16 cellular contexts compared by ENCODE assay signal in the genomic region with DNA sequence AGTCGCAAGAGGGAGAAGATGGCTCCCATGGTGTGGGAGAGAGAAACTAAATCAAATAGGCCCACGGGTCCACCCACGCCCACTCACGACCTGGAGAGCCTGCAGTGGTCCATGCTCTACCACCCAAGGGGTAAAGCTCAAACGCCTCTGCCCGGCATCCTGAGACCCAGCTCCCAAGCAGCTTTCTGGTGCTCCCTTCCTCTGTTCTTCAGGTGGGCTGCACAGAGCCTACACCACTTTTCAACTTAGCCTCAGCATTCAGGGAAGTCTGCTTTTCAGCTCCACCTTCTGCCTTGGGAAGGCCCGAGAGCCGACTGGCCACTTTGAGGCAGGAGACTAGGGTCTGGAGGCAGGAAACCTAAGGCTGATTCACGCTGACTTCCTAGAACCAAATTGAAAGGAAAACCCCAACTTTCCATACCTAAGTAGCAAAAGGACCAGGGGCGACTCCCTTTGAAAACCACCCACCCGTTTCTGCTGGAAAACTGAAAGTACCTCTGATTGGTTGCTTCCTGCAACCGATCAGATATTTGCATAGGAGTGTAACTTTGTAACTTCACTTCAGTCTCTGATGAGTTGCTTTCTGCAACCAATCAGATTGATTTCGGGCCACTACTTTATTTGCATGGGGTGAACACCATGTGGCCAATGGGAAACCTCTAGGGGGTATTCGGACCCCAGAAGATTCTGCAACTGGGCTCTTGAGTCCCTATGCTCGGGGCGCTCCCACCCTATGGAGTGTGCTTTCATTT. TPM values are rescaled to one million over a fixed set of nuclear protein-coding genes. Genes with fewer than 3 reads are reported as not detected.
DNase-seq lines count a peak whose midpoint lies in the region; ATAC-seq, FAIRE-seq and TF ChIP-seq lines count a peak whose summit lies in the region.
"Had no signal": no experiment of that assay in that cellular context is flagged by ENCODE, and none has a peak within 500 bp of the region (broad histone marks: within the 10 kb centered on the region; RNA-seq: fewer than 3 reads in every experiment).

No MANE protein-coding gene starts in this region.

- H3K27me3 ChIP-seq in HepG2 (ENCODE audit: control insufficient read depth in 1 of 2, insufficient read depth in 2 of 2, low read length in 2 of 2) (no peaks in the 10 kb centered on the region; a peak in 1 of 5 replicates), right lobe of liver (no peaks in the 10 kb centered on the region)
- H3K27me3 ChIP-seq: spleen had no signal

- H3K4me1 ChIP-seq in HepG2 (ENCODE audit: insufficient read depth, low read length), result peaks cover 18% of the 10 kb centered on the region
- no peaks in the 10 kb centered on the region for H3K4me1 ChIP-seq in right lobe of liver

- H3K79me2 ChIP-seq in HepG2 (ENCODE audit: insufficient read depth, low read length), result no peaks in the 10 kb centered on the region

- H3K36me3 ChIP-seq in HepG2 (replicated peaks in 1 of 2; ENCODE audit: control insufficient read depth in 1 of 2, insufficient read depth in 2 of 2, low read length in 2 of 2) (no peaks in the 10 kb centered on the region), right lobe of liver (no peaks in the 10 kb centered on the region)
- H3K36me3 ChIP-seq: spleen had no signal

- FAIRE-seq in HepG2 (lab: Jason Lieb, UNC), result peak; percentile 64

- BruUV-seq in HepG2 (replicated peaks; lab: Mats Ljungman, UMichigan), result no TSS peak

- CTCF ChIA-PET in HepG2 (lab: Yijun Ruan, JAX; ENCODE audit: low intra/inter-chr PET ratio, low total read pairs), result no interaction called here

- TF ChIP-seq CTCF in HepG2 (CRISPR knock-in tag; IDR thresholded peaks at IDR 0.05) (no peak), right lobe of liver (IDR thresholded peaks at IDR 0.05) (no peak)

- peak; percentile 81 for ATAC-seq in HepG2
- no peak for ATAC-seq in right lobe of liver
- no peak for ATAC-seq in activated naive CD8-positive, alpha-beta T cell treated with anti-CD3 and anti-CD28 coated beads, Interleukin-2, amount 10 ng/mL, durations not matched to agents 7 days and 5 days (ENCODE audit: low read depth)
- ATAC-seq in GM21423 (IDR thresholded peaks at IDR 0.05; ENCODE audit: unreplicated experiment), result no peak
- no peak for ATAC-seq in GM21381 (IDR thresholded peaks at IDR 0.05; ENCODE audit: unreplicated experiment)

- peak overlapping the region; percentile 25 for H3K27ac Mint-ChIP-seq in activated naive CD8-positive, alpha-beta T cell treated with anti-CD3 and anti-CD28 coated beads, Interleukin-2, amount 10 ng/mL, durations not matched to agents 7 days and 5 days
- H3K27ac Mint-ChIP-seq: nephron had no signal

- H3K4me1 Mint-ChIP-seq in activated naive CD8-positive, alpha-beta T cell treated with anti-CD3 and anti-CD28 coated beads, Interleukin-2, amount 10 ng/mL, durations not matched to agents 7 days and 5 days, result peaks cover 19% of the 10 kb centered on the region
- H3K4me1 Mint-ChIP-seq: nephron had no signal

- intact Hi-C loops in HepG2 (cut with micrococcal nuclease; ENCODE audit: unreplicated experiment) (no loop called here), right lobe of liver (cut with DNase I) (no loop called here)

- in situ Hi-C loops in HepG2 (cut with HindIII; ENCODE audit: extremely low pct_ligation_motif_present, low pct_unique_long_range_greater_than_20kb), result no loop called here

- peaks cover 2% of the 10 kb centered on the region for H3K9me3 Mint-ChIP-seq in activated naive CD8-positive, alpha-beta T cell treated with anti-CD3 and anti-CD28 coated beads, Interleukin-2, amount 10 ng/mL, durations not matched to agents 7 days and 5 days
- H3K9me3 Mint-ChIP-seq: nephron had no signal

- H3K36me3 Mint-ChIP-seq in activated naive CD8-positive, alpha-beta T cell treated with anti-CD3 and anti-CD28 coated beads, Interleukin-2, amount 10 ng/mL, durations not matched to agents 7 days and 5 days, result no peaks in the 10 kb centered on the region

- no peak for TF ChIP-seq EP300 in HepG2 (IDR thresholded peaks at IDR 0.05; ENCODE audit: low read depth in 2 of 2, low read length in 2 of 2)
- no peak for TF ChIP-seq EP300 in HepG2 (CRISPR knock-in tag; IDR thresholded peaks at IDR 0.05; ENCODE audit: borderline replicate concordance)

- peak overlapping the region; percentile 71 to 77 (median 72) for H3K4me3 ChIP-seq in HepG2 (replicated peaks in 1 of 3; ENCODE audit: insufficient read depth in 1 of 3, low read depth in 2 of 3, low read length in 3 of 3)
- H3K4me3 ChIP-seq in right lobe of liver, result no peak overlapping the region
- H3K4me3 ChIP-seq: SK-N-MC had no signal

- H3K4me3 Mint-ChIP-seq in activated naive CD8-positive, alpha-beta T cell treated with anti-CD3 and anti-CD28 coated beads, Interleukin-2, amount 10 ng/mL, durations not matched to agents 7 days and 5 days, result no peak overlapping the region
- H3K4me3 Mint-ChIP-seq: nephron had no signal

- TF ChIP-seq POLR2A in HepG2 (IDR thresholded peaks at IDR 0.05; ENCODE audit: insufficient read depth in 1 of 2, low read depth in 2 of 2, low read length in 2 of 2), result no peak
- no peak for TF ChIP-seq POLR2A in right lobe of liver (IDR thresholded peaks at IDR 0.05)

- DNase-seq in HepG2 (ENCODE audit: low spot score) (peak; percentile 59), right lobe of liver (no peak), M059J (ENCODE audit: low read depth) (peak; percentile 45), NCI-H510A (lab: John Stamatoyannopoulos, UW) (no peak), epidermal melanocyte (ENCODE audit: insufficient read length, low spot score) (no peak)
- DNase-seq in activated naive CD8-positive, alpha-beta T cell treated with anti-CD3 and anti-CD28 coated beads, Interleukin-2, amount 10 ng/mL, durations not matched to agents 7 days and 5 days, result no peak
- DNase-seq: cortex of kidney, GDM1, kidney glomerular epithelial cell, NCI-H226, spleen had no signal

- POLR2A ChIA-PET in HepG2 (lab: Yijun Ruan, JAX), result no interaction called here
- POLR2A ChIA-PET in activated naive CD8-positive, alpha-beta T cell treated with anti-CD3 and anti-CD28 coated beads, Interleukin-2, amount 10 ng/mL, durations not matched to agents 7 days and 5 days (lab: Charles Lee), result no interaction called here

- peak overlapping the region; percentile 99 for H3K4me2 ChIP-seq in HepG2 (ENCODE audit: low read depth, low read length)

- no peaks in the 10 kb centered on the region for H3K27me3 Mint-ChIP-seq in activated naive CD8-positive, alpha-beta T cell treated with anti-CD3 and anti-CD28 coated beads, Interleukin-2, amount 10 ng/mL, durations not matched to agents 7 days and 5 days

- WGBS in HepG2 (ENCODE audit: low lambda C conversion rate), result 8% methylated on average over 16 of the region's 16 CpGs
- 49% methylated on average over 10 of the region's 16 CpGs for WGBS in right lobe of liver (ENCODE audit: insufficient coverage, low coverage, low lambda C conversion rate, missing lambda C conversion rate)

- no peaks in the 10 kb centered on the region for H3K9me3 ChIP-seq in HepG2 (ENCODE audit: low read length)
- H3K9me3 ChIP-seq in right lobe of liver, result no peaks in the 10 kb centered on the region
- H3K9me3 ChIP-seq: spleen had no signal

- no peaks in the 10 kb centered on the region for H4K20me1 ChIP-seq in HepG2 (ENCODE audit: insufficient read depth, low read length)

- H3K9ac ChIP-seq in HepG2 (ENCODE audit: insufficient read depth, low read depth, low read length), result peak overlapping the region; percentile 54

- H2AFZ ChIP-seq in HepG2 (ENCODE audit: low read length), result peak overlapping the region; percentile 95

- TF ChIP-seq RAD21 in HepG2 (CRISPR knock-in tag; IDR thresholded peaks at IDR 0.05), result no peak

- no peak overlapping the region for H3K27ac ChIP-seq in HepG2 (ENCODE audit: extremely low read length, insufficient read depth, low read length)
- no peak overlapping the region for H3K27ac ChIP-seq in right lobe of liver
- H3K27ac ChIP-seq: SK-N-MC had no signal

RNA-seq across cellular contexts. Expression of a gene that starts 26.8 kb away (rescaled TPM):
- not detected in 2 replicates for total RNA-seq in HepG2 (2016; rRNA removed; fragmentation: Illumina TruSeq; extraction: Trizol)
- total RNA-seq in HepG2 (2016; cell fraction: cytosol; rRNA removed; fragmentation: Illumina TruSeq; extraction: Trizol; ENCODE audit: low read depth), result not detected in 2 replicates
- not detected in 2 replicates for total RNA-seq in HepG2 (2016; cell fraction: insoluble cytoplasmic fraction; rRNA removed; fragmentation: Illumina TruSeq; extraction: Trizol)
- total RNA-seq in HepG2 (2016; cell fraction: membrane; rRNA removed; fragmentation: Illumina TruSeq; extraction: Trizol), result not detected in 2 replicates
- total RNA-seq in HepG2 (2016; cell fraction: nucleus; rRNA removed; fragmentation: Illumina TruSeq; extraction: Trizol), result not detected in 2 replicates
- polyA plus RNA-seq in HepG2 (2011; rRNA removed), result not detected in 2 replicates
- not detected in 2 replicates for polyA plus RNA-seq in HepG2 (2011; cell fraction: cytosol; rRNA removed)
- polyA plus RNA-seq in HepG2 (2011; cell fraction: nucleus; rRNA removed), result not detected in 2 replicates
- not detected in 2 replicates for polyA plus RNA-seq in HepG2 (2012)
- polyA plus RNA-seq in HepG2 (2016; cell fraction: cytosol; fragmentation: Illumina TruSeq; extraction: Trizol; ENCODE audit: low read depth), result not detected in 2 replicates
- not detected in 2 replicates for polyA plus RNA-seq in HepG2 (2016; cell fraction: insoluble cytoplasmic fraction; fragmentation: Illumina TruSeq; extraction: Trizol; ENCODE audit: low read depth)
- polyA plus RNA-seq in HepG2 (2016; cell fraction: membrane; fragmentation: Illumina TruSeq; extraction: Trizol; ENCODE audit: low read depth), result not detected in 2 replicates
- not detected in 2 replicates for polyA plus RNA-seq in HepG2 (2016; cell fraction: nucleus; fragmentation: Illumina TruSeq; extraction: Trizol; ENCODE audit: insufficient read depth, low read depth)
- not detected in 2 replicates for polyA minus RNA-seq in HepG2 (2011; rRNA and poly(A)+ RNA removed; ENCODE audit: low replicate concordance)
- polyA minus RNA-seq in HepG2 (2011; cell fraction: cytosol; rRNA and poly(A)+ RNA removed), result not detected in 2 replicates
- not detected in 2 replicates for polyA minus RNA-seq in HepG2 (2011; cell fraction: nucleus; rRNA and poly(A)+ RNA removed)
- not detected for total RNA-seq in right lobe of liver
- not detected in 2 replicates for total RNA-seq in M059J (2014; rRNA removed; shearing (Covaris generic))
- total RNA-seq in activated naive CD8-positive, alpha-beta T cell treated with anti-CD3 and anti-CD28 coated beads, Interleukin-2, amount 10 ng/mL, durations not matched to agents 7 days and 5 days, result not detected
- total RNA-seq: spleen, urinary bladder had no signal
- polyA plus RNA-seq: spleen, urinary bladder had no signal

RNA-seq across cellular contexts. Expression of a gene that starts 44.1 kb away (rescaled TPM):
- total RNA-seq in HepG2 (2016; rRNA removed; fragmentation: Illumina TruSeq; extraction: Trizol) (not detected in 2 replicates), right lobe of liver (under 1 TPM in 3 of 6 experiments, not detected in 3; 0.06 to 0.12 (median 0.07) TPM)
- not detected in 2 replicates for total RNA-seq in HepG2 (2016; cell fraction: cytosol; rRNA removed; fragmentation: Illumina TruSeq; extraction: Trizol; ENCODE audit: low read depth)
- total RNA-seq in HepG2 (2016; cell fraction: insoluble cytoplasmic fraction; rRNA removed; fragmentation: Illumina TruSeq; extraction: Trizol), result 0.04 TPM in 1 of 2 replicates, not detected in the other
- total RNA-seq in HepG2 (2016; cell fraction: membrane; rRNA removed; fragmentation: Illumina TruSeq; extraction: Trizol), result not detected in 2 replicates
- not detected in 2 replicates for total RNA-seq in HepG2 (2016; cell fraction: nucleus; rRNA removed; fragmentation: Illumina TruSeq; extraction: Trizol)
- polyA plus RNA-seq in HepG2 (2011; rRNA removed), result not detected in 2 replicates
- polyA plus RNA-seq in HepG2 (2011; cell fraction: cytosol; rRNA removed), result 0.04 TPM in 1 of 2 replicates, not detected in the other
- polyA plus RNA-seq in HepG2 (2011; cell fraction: nucleus; rRNA removed), result 0.05 and 0.06 TPM in 2 replicates
- polyA plus RNA-seq in HepG2 (2012), result not detected in 2 replicates
- not detected in 2 replicates for polyA plus RNA-seq in HepG2 (2016; cell fraction: cytosol; fragmentation: Illumina TruSeq; extraction: Trizol; ENCODE audit: low read depth)
- polyA plus RNA-seq in HepG2 (2016; cell fraction: insoluble cytoplasmic fraction; fragmentation: Illumina TruSeq; extraction: Trizol; ENCODE audit: low read depth), result not detected in 2 replicates
- polyA plus RNA-seq in HepG2 (2016; cell fraction: membrane; fragmentation: Illumina TruSeq; extraction: Trizol; ENCODE audit: low read depth), result not detected in 2 replicates
- 0.18 TPM in 1 of 2 replicates, not detected in the other for polyA plus RNA-seq in HepG2 (2016; cell fraction: nucleus; fragmentation: Illumina TruSeq; extraction: Trizol; ENCODE audit: insufficient read depth, low read depth)
- 0.09 and 0.14 TPM in 2 replicates for polyA minus RNA-seq in HepG2 (2011; rRNA and poly(A)+ RNA removed; ENCODE audit: low replicate concordance)
- polyA minus RNA-seq in HepG2 (2011; cell fraction: cytosol; rRNA and poly(A)+ RNA removed), result not detected in 2 replicates
- polyA minus RNA-seq in HepG2 (2011; cell fraction: nucleus; rRNA and poly(A)+ RNA removed), result not detected in 2 replicates
- total RNA-seq in M059J (2014; rRNA removed; shearing (Covaris generic)), result 0.79 TPM in 1 of 2 replicates, not detected in the other
- total RNA-seq in activated naive CD8-positive, alpha-beta T cell treated with anti-CD3 and anti-CD28 coated beads, Interleukin-2, amount 10 ng/mL, durations not matched to agents 7 days and 5 days, result 10 to 100 TPM; 18.8 to 21.5 TPM

Comparison
In these comparisons a context has a peak if more than half of its experiments do, and no peak if none do; other contexts are left out.
1. DNase-seq: peak in HepG2 (single experiment) and M059J (single experiment); none in right lobe of liver (0 of 3), activated naive CD8-positive, alpha-beta T cell treated with anti-CD3 and anti-CD28 coated beads, Interleukin-2, amount 10 ng/mL, durations not matched to agents 7 days and 5 days (single experiment), NCI-H510A (single experiment) and epidermal melanocyte (single experiment).
2. H3K4me3 ChIP-seq: peak in HepG2 (3 of 3); none in right lobe of liver (0 of 3).
3. RNA of a gene that starts 44.1 kb away (total RNA-seq): 18.8 to 21.5 TPM in activated naive CD8-positive, alpha-beta T cell treated with anti-CD3 and anti-CD28 coated beads, Interleukin-2, amount 10 ng/mL, durations not matched to agents 7 days and 5 days; 0.06 to 0.12 TPM in right lobe of liver, 0.04 TPM in HepG2 and 0.79 TPM in M059J; every median in the first group is over 10 times any median in the second.